1 cellular context compared by ENCODE assay signal in the genomic region with DNA sequence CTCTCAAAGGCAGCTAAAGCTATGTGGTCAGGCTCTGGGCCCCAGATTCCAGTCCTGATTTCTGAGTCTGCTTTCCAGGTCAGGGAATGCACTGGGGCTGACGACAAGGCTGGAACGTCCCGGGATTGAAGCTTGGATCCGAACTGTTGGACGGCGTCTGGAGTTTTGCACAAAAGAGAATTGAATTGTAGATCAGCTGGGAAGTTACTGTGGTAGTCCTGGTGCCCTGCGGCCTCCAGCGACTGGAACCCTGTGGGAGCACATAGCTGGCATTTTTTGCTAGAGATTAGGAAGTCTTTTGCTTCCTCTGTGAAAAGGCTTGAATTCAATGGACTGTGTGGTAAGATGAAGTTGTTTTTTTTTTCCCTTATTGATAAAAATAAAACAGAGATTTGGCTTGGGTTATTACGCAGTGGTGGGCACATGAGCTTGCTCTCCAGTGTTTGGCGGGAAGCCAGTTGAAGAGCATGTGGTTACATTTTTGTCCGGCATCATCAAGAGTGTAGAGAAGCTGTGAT.
TF ChIP-seq lines count a peak whose summit lies in the region.

A gene (plus strand): TSS at position 51 of the 518 bp plus-strand sequence.

TF ChIP-seq in GM23338, 12 proteins besides CTCF, POLR2A, EP300 and RAD21 (continued from another document):
- TF ChIP-seq, protein P1, sequence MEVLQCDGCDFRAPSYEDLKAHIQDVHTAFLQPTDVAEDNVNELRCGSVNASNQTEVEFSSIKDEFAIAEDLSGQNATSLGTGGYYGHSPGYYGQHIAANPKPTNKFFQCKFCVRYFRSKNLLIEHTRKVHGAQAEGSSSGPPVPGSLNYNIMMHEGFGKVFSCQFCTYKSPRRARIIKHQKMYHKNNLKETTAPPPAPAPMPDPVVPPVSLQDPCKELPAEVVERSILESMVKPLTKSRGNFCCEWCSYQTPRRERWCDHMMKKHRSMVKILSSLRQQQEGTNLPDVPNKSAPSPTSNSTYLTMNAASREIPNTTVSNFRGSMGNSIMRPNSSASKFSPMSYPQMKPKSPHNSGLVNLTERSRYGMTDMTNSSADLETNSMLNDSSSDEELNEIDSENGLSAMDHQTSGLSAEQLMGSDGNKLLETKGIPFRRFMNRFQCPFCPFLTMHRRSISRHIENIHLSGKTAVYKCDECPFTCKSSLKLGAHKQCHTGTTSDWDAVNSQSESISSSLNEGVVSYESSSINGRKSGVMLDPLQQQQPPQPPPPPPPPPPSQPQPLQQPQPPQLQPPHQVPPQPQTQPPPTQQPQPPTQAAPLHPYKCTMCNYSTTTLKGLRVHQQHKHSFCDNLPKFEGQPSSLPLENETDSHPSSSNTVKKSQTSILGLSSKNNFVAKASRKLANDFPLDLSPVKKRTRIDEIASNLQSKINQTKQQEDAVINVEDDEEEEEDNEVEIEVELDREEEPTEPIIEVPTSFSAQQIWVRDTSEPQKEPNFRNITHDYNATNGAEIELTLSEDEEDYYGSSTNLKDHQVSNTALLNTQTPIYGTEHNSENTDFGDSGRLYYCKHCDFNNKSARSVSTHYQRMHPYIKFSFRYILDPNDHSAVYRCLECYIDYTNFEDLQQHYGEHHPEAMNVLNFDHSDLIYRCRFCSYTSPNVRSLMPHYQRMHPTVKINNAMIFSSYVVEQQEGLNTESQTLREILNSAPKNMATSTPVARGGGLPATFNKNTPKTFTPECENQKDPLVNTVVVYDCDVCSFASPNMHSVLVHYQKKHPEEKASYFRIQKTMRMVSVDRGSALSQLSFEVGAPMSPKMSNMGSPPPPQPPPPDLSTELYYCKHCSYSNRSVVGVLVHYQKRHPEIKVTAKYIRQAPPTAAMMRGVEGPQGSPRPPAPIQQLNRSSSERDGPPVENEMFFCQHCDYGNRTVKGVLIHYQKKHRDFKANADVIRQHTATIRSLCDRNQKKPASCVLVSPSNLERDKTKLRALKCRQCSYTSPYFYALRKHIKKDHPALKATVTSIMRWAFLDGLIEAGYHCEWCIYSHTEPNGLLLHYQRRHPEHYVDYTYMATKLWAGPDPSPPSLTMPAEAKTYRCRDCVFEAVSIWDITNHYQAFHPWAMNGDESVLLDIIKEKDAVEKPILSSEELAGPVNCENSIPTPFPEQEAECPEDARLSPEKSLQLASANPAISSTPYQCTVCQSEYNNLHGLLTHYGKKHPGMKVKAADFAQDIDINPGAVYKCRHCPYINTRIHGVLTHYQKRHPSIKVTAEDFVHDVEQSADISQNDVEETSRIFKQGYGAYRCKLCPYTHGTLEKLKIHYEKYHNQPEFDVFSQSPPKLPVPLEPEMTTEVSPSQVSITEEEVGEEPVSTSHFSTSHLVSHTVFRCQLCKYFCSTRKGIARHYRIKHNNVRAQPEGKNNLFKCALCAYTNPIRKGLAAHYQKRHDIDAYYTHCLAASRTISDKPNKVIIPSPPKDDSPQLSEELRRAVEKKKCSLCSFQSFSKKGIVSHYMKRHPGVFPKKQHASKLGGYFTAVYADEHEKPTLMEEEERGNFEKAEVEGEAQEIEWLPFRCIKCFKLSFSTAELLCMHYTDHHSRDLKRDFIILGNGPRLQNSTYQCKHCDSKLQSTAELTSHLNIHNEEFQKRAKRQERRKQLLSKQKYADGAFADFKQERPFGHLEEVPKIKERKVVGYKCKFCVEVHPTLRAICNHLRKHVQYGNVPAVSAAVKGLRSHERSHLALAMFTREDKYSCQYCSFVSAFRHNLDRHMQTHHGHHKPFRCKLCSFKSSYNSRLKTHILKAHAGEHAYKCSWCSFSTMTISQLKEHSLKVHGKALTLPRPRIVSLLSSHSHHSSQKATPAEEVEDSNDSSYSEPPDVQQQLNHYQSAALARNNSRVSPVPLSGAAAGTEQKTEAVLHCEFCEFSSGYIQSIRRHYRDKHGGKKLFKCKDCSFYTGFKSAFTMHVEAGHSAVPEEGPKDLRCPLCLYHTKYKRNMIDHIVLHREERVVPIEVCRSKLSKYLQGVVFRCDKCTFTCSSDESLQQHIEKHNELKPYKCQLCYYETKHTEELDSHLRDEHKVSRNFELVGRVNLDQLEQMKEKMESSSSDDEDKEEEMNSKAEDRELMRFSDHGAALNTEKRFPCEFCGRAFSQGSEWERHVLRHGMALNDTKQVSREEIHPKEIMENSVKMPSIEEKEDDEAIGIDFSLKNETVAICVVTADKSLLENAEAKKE (CRISPR knock-in tag; IDR thresholded peaks at IDR 0.05): no peak
- TF ChIP-seq EZH2phosphoT487 (IDR thresholded peaks at IDR 0.05; ENCODE audit: unreplicated experiment) (no peak), CREB1 (CRISPR knock-in tag; IDR thresholded peaks at IDR 0.05; ENCODE audit: low read depth) (no peak), EZH2 (IDR thresholded peaks at IDR 0.05; ENCODE audit: low read depth, unreplicated experiment) (no peak)
